In genomic region chr6:26362093-26362835, GRCh38 we compare ENCODE assay signal across 23 cellular contexts. TPM values are rescaled to one million over a fixed set of nuclear protein-coding genes. Genes with fewer than 3 reads are reported as not detected.
DNase-seq lines count a peak whose midpoint lies in the region; ATAC-seq and TF ChIP-seq lines count a peak whose summit lies in the region.
"Had no signal": no experiment of that assay in that cellular context is flagged by ENCODE, and none has a peak within 500 bp of the region (broad histone marks: within the 10 kb centered on the region; RNA-seq: fewer than 3 reads in every experiment).

No MANE protein-coding gene starts in this region.

- CTCF ChIA-PET in CD4-positive, alpha-beta memory T cell (lab: Charles Lee; ENCODE audit: partially characterized antibody): interaction anchor here (1.6 to 2.9 kb wide), 2 partner anchors 20 to 233 kb away, joined by 5 to 17 read pairs; no protein-coding TSS in a partner anchor
- CTCF ChIA-PET in PC-3 (lab: Charles Lee): no interaction called here

- intact Hi-C loops in CD4-positive, alpha-beta memory T cell (cut with micrococcal nuclease): no loop called here
- intact Hi-C loops in PC-3 (cut with micrococcal nuclease): no loop called here

- no peak overlapping the region for H3K4me3 ChIP-seq in CD4-positive, alpha-beta memory T cell (ENCODE audit: low read length in 2 of 2)
- H3K4me3 ChIP-seq in KMS-11 (IDR thresholded peaks at IDR 0.05; ENCODE audit: insufficient read depth, low read depth, low read length): no peak overlapping the region
- no peak overlapping the region for H3K4me3 ChIP-seq in coronary artery
- no peak overlapping the region for H3K4me3 ChIP-seq in PC-3 (ENCODE audit: low read length)
- H3K4me3 ChIP-seq: cardiac muscle cell, GM12878, spleen had no signal

- H4K20me1 ChIP-seq in KMS-11 (ENCODE audit: insufficient read depth) (no peaks in the 10 kb centered on the region), PC-3 (ENCODE audit: low read length) (no peaks in the 10 kb centered on the region)

- ATAC-seq in PC-3: no peak
- ATAC-seq: GM12878; Panc1; stimulated activated naive CD8-positive, alpha-beta T cell treated with anti-CD3 and anti-CD28 coated beads, Interleukin-15, Interleukin-2, amounts not matched to agents 100 U/mL and 50 U/mL, for 24 hours had no signal

- no TSS peak for BruUV-seq in PC-3 (replicated peaks; lab: Mats Ljungman, UMichigan)

- H3K27me3 ChIP-seq in CD4-positive, alpha-beta memory T cell (ENCODE audit: insufficient read depth, low read length): no peaks in the 10 kb centered on the region
- H3K27me3 ChIP-seq in KMS-11 (ENCODE audit: insufficient read depth, low read depth): no peaks in the 10 kb centered on the region
- H3K27me3 ChIP-seq in PC-3 (ENCODE audit: low read length): no peaks in the 10 kb centered on the region
- H3K27me3 ChIP-seq: cardiac muscle cell had no signal

- H3K4me1 Mint-ChIP-seq in CD4-positive, alpha-beta memory T cell: peaks cover 35 to 43% (median 42%) of the 10 kb centered on the region in 4 donors

- H3K27ac ChIP-seq in CD4-positive, alpha-beta memory T cell (ENCODE audit: low read depth, low read length): no peak overlapping the region
- H3K27ac ChIP-seq in KMS-11 (peak overlapping the region; percentile 72), coronary artery (no peak overlapping the region), PC-3 (ENCODE audit: low read length) (no peak overlapping the region)
- H3K27ac ChIP-seq: cardiac muscle cell, VCaP had no signal

- H2AFZ ChIP-seq in KMS-11 (ENCODE audit: low read depth) (peak overlapping the region; percentile 15; the same call in 1 of the 2 replicates), PC-3 (ENCODE audit: low read length) (no peak overlapping the region)

- peak overlapping the region; percentile 65 to 94 (median 82) for H3K27ac Mint-ChIP-seq in CD4-positive, alpha-beta memory T cell

- H3K9ac ChIP-seq in KMS-11: no peak overlapping the region; the same call in 1 of the 2 replicates
- H3K9ac ChIP-seq in PC-3 (ENCODE audit: low read length): no peak overlapping the region

- peak overlapping the region in 3 of 8 donors; percentile 12 to 80 (median 26) for H3K4me3 Mint-ChIP-seq in CD4-positive, alpha-beta memory T cell

- H3K4me2 ChIP-seq in KMS-11 (peak overlapping the region; percentile 97), PC-3 (ENCODE audit: low read length) (no peak overlapping the region)

- peaks cover 65% of the 10 kb centered on the region for H3K4me1 ChIP-seq in CD4-positive, alpha-beta memory T cell (ENCODE audit: insufficient read depth, low read length)
- peaks cover 92% of the 10 kb centered on the region for H3K4me1 ChIP-seq in KMS-11 (ENCODE audit: low read depth, poor library complexity, severe bottlenecking)
- H3K4me1 ChIP-seq in PC-3 (ENCODE audit: insufficient read depth, low read length): peaks cover 13% of the 10 kb centered on the region
- H3K4me1 ChIP-seq: Caco-2 had no signal

- no peaks in the 10 kb centered on the region for H3K9me3 ChIP-seq in CD4-positive, alpha-beta memory T cell (ENCODE audit: control insufficient read depth in 1 of 2, low read length in 2 of 2)
- no peaks in the 10 kb centered on the region for H3K9me3 ChIP-seq in PC-3 (ENCODE audit: low read length)
- H3K9me3 ChIP-seq: Caco-2, spleen had no signal

- POLR2A ChIA-PET in CD4-positive, alpha-beta memory T cell (lab: Charles Lee; ENCODE audit: partially characterized antibody): interaction anchor here (0.8 to 5.1 kb wide), 9 partner anchors 12 to 784 kb away, joined by 3 to 29 read pairs (median 4); a partner anchor contains a TSS
- POLR2A ChIA-PET in PC-3 (lab: Charles Lee; ENCODE audit: unreplicated experiment): no interaction called here

- TF ChIP-seq CTCF in KMS-11 (conservative IDR thresholded peaks at IDR 0.05; ENCODE audit: low read depth, low read length) (no peak), coronary artery (IDR thresholded peaks at IDR 0.05) (no peak), PC-3 (conservative IDR thresholded peaks at IDR 0.05; ENCODE audit: low read depth, low read length) (no peak)

- H3K9me2 ChIP-seq in PC-3 (replicated peaks; ENCODE audit: low read length): no peaks in the 10 kb centered on the region

- H3K36me3 ChIP-seq in CD4-positive, alpha-beta memory T cell (ENCODE audit: insufficient read depth, low read length): no peaks in the 10 kb centered on the region
- H3K36me3 ChIP-seq in KMS-11 (ENCODE audit: insufficient read depth) (no peaks in the 10 kb centered on the region), PC-3 (ENCODE audit: low read depth, low read length) (no peaks in the 10 kb centered on the region)
- H3K36me3 ChIP-seq: cardiac muscle cell, spleen had no signal

- no peaks in the 10 kb centered on the region for H3F3A ChIP-seq in PC-3 (ENCODE audit: low read length, unreplicated experiment)

- DNase-seq in CD4-positive, alpha-beta memory T cell: no peak
- DNase-seq in coronary artery (ENCODE audit: low spot score) (peak; percentile 14), cortex of kidney (lab: John Stamatoyannopoulos, UW) (no peak), PC-3 (no peak)
- DNase-seq: activated CD4-positive, alpha-beta T cell treated with anti-CD3 and anti-CD28 coated beads, Interleukin-2, amount 50 U/mL, for 1 hour; activated CD8-positive, alpha-beta memory T cell treated with anti-CD3 and anti-CD28 coated beads, Interleukin-2, amount 50 U/mL, for 4 hours; activated effector memory CD4-positive, alpha-beta T cell treated with anti-CD3 and anti-CD28 coated beads, Interleukin-2, amount 50 U/mL, for 16 hours; amygdala; Caco-2; DMS79 treated with DMSO at 0.1 percent for 48 hours; glutamatergic neuron; H7; NCI-H146; NCI-H510A; retina; spleen; stimulated activated CD4-positive, alpha-beta T cell treated with anti-CD3 and anti-CD28 coated beads, Interleukin-4, amount 100 ng/mL, for 1 hour; stimulated activated naive CD8-positive, alpha-beta T cell treated with anti-CD3 and anti-CD28 coated beads, Interleukin-15, Interleukin-2, amounts not matched to agents 100 U/mL and 50 U/mL, for 24 hours had no signal

- H3K36me3 Mint-ChIP-seq in CD4-positive, alpha-beta memory T cell: peaks cover 3 to 6% of the 10 kb centered on the region in 2 donors

- no peaks in the 10 kb centered on the region for H3K9me3 Mint-ChIP-seq in CD4-positive, alpha-beta memory T cell

- H3K79me2 ChIP-seq in KMS-11 (ENCODE audit: insufficient read depth, low read depth) (peaks cover 11% of the 10 kb centered on the region; the same call in 1 of the 2 replicates), PC-3 (ENCODE audit: low read length) (no peaks in the 10 kb centered on the region)

- H3K27me3 Mint-ChIP-seq in CD4-positive, alpha-beta memory T cell: no peaks in the 10 kb centered on the region

RNA-seq across cellular contexts. Expression of gene BTN3A2, which starts 2.7 kb away (rescaled TPM):
- total RNA-seq in CD4-positive, alpha-beta memory T cell: 100 to 1,000 TPM; 315 to 323 TPM
- polyA plus RNA-seq in CD4-positive, alpha-beta memory T cell: 100 to 1,000 TPM in 1 of 2 donors, 10 to 100 TPM in 1; 68.1 to 126 TPM
- 2.4 and 5.4 TPM in 2 replicates for total RNA-seq in PC-3 (2014; rRNA removed)

RNA-seq across cellular contexts. Expression of gene BTN2A2, which starts 20.6 kb away (rescaled TPM):
- total RNA-seq in CD4-positive, alpha-beta memory T cell: 10 to 100 TPM; 21.8 to 23.6 TPM
- polyA plus RNA-seq in CD4-positive, alpha-beta memory T cell: 1 to 10 TPM; 3.3 to 4.0 TPM
- total RNA-seq in PC-3 (2014; rRNA removed): 9.1 and 11.4 TPM in 2 replicates

RNA-seq across cellular contexts. Expression of gene BTN3A1, which starts 39.8 kb away (rescaled TPM):
- 100 to 1,000 TPM; 255 to 262 TPM for total RNA-seq in CD4-positive, alpha-beta memory T cell
- polyA plus RNA-seq in CD4-positive, alpha-beta memory T cell: 10 to 100 TPM; 50.4 to 68.0 TPM
- 4.5 and 5.4 TPM in 2 replicates for total RNA-seq in PC-3 (2014; rRNA removed)

Comparison
In these comparisons a context has a peak if more than half of its experiments do, and no peak if none do; other contexts are left out.
1. RNA of gene BTN3A2, which starts 2.7 kb away (total RNA-seq): 315 to 323 TPM in CD4-positive, alpha-beta memory T cell; 2.4 to 5.4 TPM in PC-3; every median in the first group is over 10 times any median in the second.
2. RNA of gene BTN3A1, which starts 39.8 kb away (total RNA-seq): 255 to 262 TPM in CD4-positive, alpha-beta memory T cell; 4.5 to 5.4 TPM in PC-3; every median in the first group is over 10 times any median in the second.